Comparison of ENCODE assay signal across 9 cellular contexts in the genomic region with DNA sequence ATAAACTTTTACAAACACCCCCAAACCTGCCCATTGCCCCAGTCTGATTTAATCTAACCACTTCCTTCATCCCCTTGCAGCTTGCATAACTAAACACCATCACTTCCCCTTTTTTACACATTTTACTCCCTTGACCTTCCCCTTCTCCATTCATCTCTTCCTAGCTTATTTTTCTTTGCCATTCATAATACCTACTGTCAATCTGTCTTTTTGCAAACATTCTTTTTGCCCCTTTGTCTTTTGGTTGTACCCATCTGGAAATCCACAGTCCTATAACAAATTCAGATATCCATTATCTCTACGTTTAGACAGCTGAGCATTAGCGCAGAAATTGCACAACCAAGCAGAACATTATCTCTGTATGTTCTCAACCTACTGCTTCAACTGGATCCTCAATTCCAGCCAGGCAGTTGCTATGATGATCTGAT.
DNase-seq lines count a peak whose midpoint lies in the region; ATAC-seq lines count a peak whose summit lies in the region.
"Had no signal": no experiment of that assay in that cellular context is flagged by ENCODE, and none has a peak within 500 bp of the region (broad histone marks: within the 10 kb centered on the region; RNA-seq: fewer than 3 reads in every experiment).

No MANE protein-coding gene starts in this region.

- ATAC-seq in GM19395 (IDR thresholded peaks at IDR 0.05; ENCODE audit: unreplicated experiment) (peak; percentile 91), HG03108 (IDR thresholded peaks at IDR 0.05; ENCODE audit: unreplicated experiment) (peak; percentile 67)

- DNase-seq in Ammon's horn (ENCODE audit: low spot score) = peak; percentile 23
- DNase-seq in SIG-M5 treated with dmso at 0.1 percent for 504 hours (lab: John Stamatoyannopoulos, UW; ENCODE audit: unreplicated experiment) = peak; percentile 90
- DNase-seq in retina = no peak
- DNase-seq in effector CD8-positive, alpha-beta T cell (lab: John Stamatoyannopoulos, UW) = no peak
- DNase-seq in activated effector memory CD4-positive, alpha-beta T cell treated with Interleukin-2 at 50 U/mL for 16 hours = no peak
- no peak for DNase-seq in NCI-H1436 (lab: John Stamatoyannopoulos, UW)
- DNase-seq: immature natural killer cell had no signal

Comparison
In these comparisons a context has a peak if more than half of its experiments do, and no peak if none do; other contexts are left out.
1. DNase-seq: peak in Ammon's horn (single experiment) and SIG-M5 treated with dmso at 0.1 percent for 504 hours (single experiment); none in retina (single experiment), effector CD8-positive, alpha-beta T cell (single experiment), activated effector memory CD4-positive, alpha-beta T cell treated with Interleukin-2 at 50 U/mL for 16 hours (single experiment) and NCI-H1436 (single experiment).